ENCODE assay signal across 16 cellular contexts in the genomic region with DNA sequence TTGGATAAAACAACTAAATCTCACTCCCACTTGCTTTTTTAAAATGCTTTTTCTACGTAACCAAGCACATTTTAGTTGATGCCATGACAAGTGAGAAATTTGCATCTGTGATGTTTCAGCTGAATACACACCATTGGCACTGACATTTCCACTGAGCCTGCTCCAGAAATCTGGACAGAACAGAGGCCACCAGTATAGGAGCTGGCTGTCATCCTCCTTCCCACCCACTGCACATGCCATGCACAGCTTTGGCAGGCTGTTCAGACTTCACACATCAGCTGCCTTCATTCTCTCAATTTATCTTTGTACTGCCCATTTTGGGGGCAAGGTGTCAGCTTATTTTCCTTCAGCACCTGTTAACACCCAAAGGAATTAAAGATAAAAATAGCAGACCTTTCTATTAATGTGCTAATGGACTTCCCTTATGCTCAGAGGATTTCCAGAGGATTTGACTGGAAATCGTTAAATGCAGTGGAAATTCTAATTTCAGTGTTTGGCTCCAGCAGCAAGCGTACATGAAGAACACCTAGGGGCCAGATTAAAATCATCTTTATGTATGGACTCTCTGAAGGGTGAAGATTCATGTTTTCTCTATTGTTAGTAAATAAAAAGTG. TPM values are rescaled to one million over a fixed set of nuclear protein-coding genes. Genes with fewer than 3 reads are reported as not detected.
DNase-seq lines count a peak whose midpoint lies in the region; ATAC-seq and TF ChIP-seq lines count a peak whose summit lies in the region.
"Had no signal": no experiment of that assay in that cellular context is flagged by ENCODE, and none has a peak within 500 bp of the region (broad histone marks: within the 10 kb centered on the region; RNA-seq: fewer than 3 reads in every experiment).

No MANE protein-coding gene starts in this region.

- H3K4me1 ChIP-seq in Karpas-422 (ENCODE audit: low read length) = peaks cover 27% of the 10 kb centered on the region
- H3K4me1 ChIP-seq in heart right ventricle = peaks cover 4 to 44% (median 38%) of the 10 kb centered on the region in 9 donors
- no peaks in the 10 kb centered on the region for H3K4me1 ChIP-seq in mesendoderm (ENCODE audit: control insufficient read depth, low read depth, low read length)

- no peak overlapping the region for H3K4ac ChIP-seq in mesendoderm (ENCODE audit: low read depth, low read length)

- no peak overlapping the region for H2BK15ac ChIP-seq in mesendoderm (replicated peaks; ENCODE audit: low read depth)

- no peaks in the 10 kb centered on the region for H3K9me2 ChIP-seq in Karpas-422 (replicated peaks; ENCODE audit: insufficient read depth, low read length)

- POLR2A ChIA-PET in activated CD4-positive, alpha-beta memory T cell treated with anti-CD3 and anti-CD28 coated beads for 36 hours (lab: Charles Lee) = no interaction called here

- H3K79me1 ChIP-seq in mesendoderm (ENCODE audit: low read length) = no peaks in the 10 kb centered on the region

- H3K18ac ChIP-seq in mesendoderm (ENCODE audit: low read length) = no peak overlapping the region

- ATAC-seq in heart right ventricle (peak; percentile 85 to 97 (median 90)), GM18907 (IDR thresholded peaks at IDR 0.05; ENCODE audit: unreplicated experiment) (no peak)
- ATAC-seq: mucosa of descending colon, T-cell had no signal

- CTCF ChIA-PET in activated CD4-positive, alpha-beta memory T cell treated with anti-CD3 and anti-CD28 coated beads for 36 hours (lab: Charles Lee) = no interaction called here

- H3K27ac ChIP-seq in Karpas-422 (ENCODE audit: low read length) (no peak overlapping the region), WERI-Rb-1 (peak overlapping the region; percentile 32; the same call in 1 of the 2 replicates), heart right ventricle (peak overlapping the region in 7 of 10 donors; percentile 30 to 74 (median 53)), mesendoderm (ENCODE audit: low read depth, low read length) (no peak overlapping the region)

- H3K27me3 ChIP-seq in Karpas-422 (ENCODE audit: low read length) = no peaks in the 10 kb centered on the region
- no peaks in the 10 kb centered on the region for H3K27me3 ChIP-seq in WERI-Rb-1 (ENCODE audit: insufficient read depth, low read depth, severe bottlenecking)
- H3K27me3 ChIP-seq in heart right ventricle = no peaks in the 10 kb centered on the region
- H3K27me3 ChIP-seq in mesendoderm (ENCODE audit: insufficient read depth, low read length, poor library complexity) = no peaks in the 10 kb centered on the region
- H3K27me3 ChIP-seq: transverse colon had no signal

- no peak overlapping the region for H3K9ac ChIP-seq in Karpas-422 (ENCODE audit: low read length)
- H3K9ac ChIP-seq in mesendoderm (ENCODE audit: low read length) = no peak overlapping the region

- no peak overlapping the region for H4K5ac ChIP-seq in mesendoderm (ENCODE audit: low read length)

- no peak overlapping the region for H2AK5ac ChIP-seq in mesendoderm (ENCODE audit: low read length)

- intact Hi-C loops in heart right ventricle (cut with DNase I) = no loop called here
- intact Hi-C loops in activated CD4-positive, alpha-beta memory T cell treated with anti-CD3 and anti-CD28 coated beads for 36 hours (cut with micrococcal nuclease) = no loop called here

- no peaks in the 10 kb centered on the region for H4K20me1 ChIP-seq in Karpas-422 (ENCODE audit: insufficient read depth, low read depth, low read length)

- H3K4me3 ChIP-seq in Karpas-422 (ENCODE audit: low read length) (no peak overlapping the region), WERI-Rb-1 (ENCODE audit: low read depth, low read length) (no peak overlapping the region), heart right ventricle (no peak overlapping the region), mesendoderm (ENCODE audit: low read length) (no peak overlapping the region)
- H3K4me3 ChIP-seq: mucosa of descending colon, smooth muscle cell, transverse colon had no signal

- H3K9me3 Mint-ChIP-seq in activated CD4-positive, alpha-beta memory T cell treated with anti-CD3 and anti-CD28 coated beads for 36 hours = no peaks in the 10 kb centered on the region
- H3K9me3 Mint-ChIP-seq: T-cell had no signal

- no peak overlapping the region for H3K56ac ChIP-seq in mesendoderm (ENCODE audit: low read length)

- no peak overlapping the region for H2BK120ac ChIP-seq in mesendoderm (ENCODE audit: low read depth, low read length)

- no peak overlapping the region for H3K4me3 Mint-ChIP-seq in activated CD4-positive, alpha-beta memory T cell treated with anti-CD3 and anti-CD28 coated beads for 36 hours
- H3K4me3 Mint-ChIP-seq: T-cell had no signal

- no peak overlapping the region for H4K8ac ChIP-seq in mesendoderm (ENCODE audit: low read depth, low read length)

- peaks cover 11% of the 10 kb centered on the region for H3K4me1 Mint-ChIP-seq in activated CD4-positive, alpha-beta memory T cell treated with anti-CD3 and anti-CD28 coated beads for 36 hours (ENCODE audit: low read depth)

- DNase-seq in Karpas-422 (no peak), WERI-Rb-1 (peak; percentile 36), heart right ventricle (peak in 1 of 2 donors; percentile 54), pons (ENCODE audit: low spot score) (peak; percentile 74), mesendoderm (no peak), germinal center (ENCODE audit: low spot score) (no peak)
- no peak for DNase-seq in activated CD4-positive, alpha-beta memory T cell treated with anti-CD3 and anti-CD28 coated beads for 36 hours
- DNase-seq: activated gamma-delta T cell treated with Interleukin-2 at 50 U/mL for 16 hours, kidney glomerular epithelial cell, mucosa of descending colon, NCI-H1436 treated with DMSO at 0.1 percent for 48 hours, NCI-H524 treated with DMSO at 0.1 percent for 48 hours, T-cell, transverse colon had no signal

- H3K23ac ChIP-seq in mesendoderm (ENCODE audit: low read length) = no peak overlapping the region

- H3K4me2 ChIP-seq in Karpas-422 (ENCODE audit: low read depth, low read length, poor library complexity, severe bottlenecking) (peak overlapping the region; percentile 8), mesendoderm (ENCODE audit: low read length) (no peak overlapping the region)
- H3K4me2 ChIP-seq: smooth muscle cell had no signal

- no peak overlapping the region for H2AFZ ChIP-seq in Karpas-422 (ENCODE audit: low read length)

- H3K36me3 ChIP-seq in Karpas-422 (ENCODE audit: insufficient read depth, low read length) (0 out of 2 replicates have a peak, but pooled peaks cover 3% of the 10 kb centered on the region), WERI-Rb-1 (no peaks in the 10 kb centered on the region; the same call in none of the 2 replicates), heart right ventricle (peaks cover 0 to 75% (median 0%) of the 10 kb centered on the region in 9 donors), mesendoderm (ENCODE audit: control insufficient read depth, insufficient read depth, low read length) (no peaks in the 10 kb centered on the region)

- H3K27ac Mint-ChIP-seq in activated CD4-positive, alpha-beta memory T cell treated with anti-CD3 and anti-CD28 coated beads for 36 hours = no peak overlapping the region
- H3K27ac Mint-ChIP-seq: T-cell had no signal

- peaks cover 30% of the 10 kb centered on the region for H3K36me3 Mint-ChIP-seq in activated CD4-positive, alpha-beta memory T cell treated with anti-CD3 and anti-CD28 coated beads for 36 hours

- 39 to 43% methylated on average over 3 of the region's 3 CpGs for WGBS in heart right ventricle, 2 donors
- no CpG with 5 or more reads among the region's 3 CpGs for WGBS in mesendoderm (ENCODE audit: extremely low coverage, insufficient coverage, low lambda C conversion rate)

- H3K79me2 ChIP-seq in Karpas-422 (ENCODE audit: low read length) (peaks cover 10% of the 10 kb centered on the region; the same call in 1 of the 2 replicates), mesendoderm (ENCODE audit: control insufficient read depth, insufficient read depth, low read length) (no peaks in the 10 kb centered on the region)

- no peaks in the 10 kb centered on the region for H3K27me3 Mint-ChIP-seq in activated CD4-positive, alpha-beta memory T cell treated with anti-CD3 and anti-CD28 coated beads for 36 hours
- H3K27me3 Mint-ChIP-seq: T-cell had no signal

- no peak for TF ChIP-seq CTCF in WERI-Rb-1 (IDR thresholded peaks at IDR 0.05; ENCODE audit: low read depth, low read length)
- TF ChIP-seq CTCF in heart right ventricle (IDR thresholded peaks at IDR 0.05) = no peak

- no peak overlapping the region for H2BK5ac ChIP-seq in mesendoderm (ENCODE audit: low read length)

- H3K9me3 ChIP-seq in Karpas-422 (ENCODE audit: low read length) = no peaks in the 10 kb centered on the region
- H3K9me3 ChIP-seq in WERI-Rb-1 (ENCODE audit: severe bottlenecking) = no peaks in the 10 kb centered on the region
- H3K9me3 ChIP-seq in heart right ventricle = no peaks in the 10 kb centered on the region
- H3K9me3 ChIP-seq: mucosa of descending colon, transverse colon had no signal

RNA-seq across cellular contexts. Expression of gene PODN, which starts 12.9 kb away (rescaled TPM):
- not detected in 2 replicates for total RNA-seq in Karpas-422 (2014; rRNA removed; shearing (Covaris generic); ENCODE audit: low replicate concordance)
- total RNA-seq in heart right ventricle = 10 to 100 TPM; 11.2 to 27.4 (median 15.4) TPM
- 10 to 100 TPM; 11.4 to 17.3 TPM for polyA plus RNA-seq in heart right ventricle
- polyA plus RNA-seq in mesendoderm (2013, experiment 1 of 2) = not detected
- not detected for polyA plus RNA-seq in mesendoderm (2013, experiment 2 of 2)
- not detected for total RNA-seq in activated CD4-positive, alpha-beta memory T cell treated with anti-CD3 and anti-CD28 coated beads for 36 hours

Comparison
In these comparisons a context has a peak if more than half of its experiments do, and no peak if none do; other contexts are left out.
1. DNase-seq: peak in WERI-Rb-1 (single experiment) and pons (single experiment); none in Karpas-422 (single experiment), mesendoderm (single experiment), germinal center (single experiment) and activated CD4-positive, alpha-beta memory T cell treated with anti-CD3 and anti-CD28 coated beads for 36 hours (single experiment).
2. H3K27ac ChIP-seq: peak in WERI-Rb-1 (single experiment) and heart right ventricle (7 of 10); none in Karpas-422 (single experiment) and mesendoderm (single experiment).
3. RNA of gene PODN, which starts 12.9 kb away (total RNA-seq): 11.2 to 27.4 TPM in heart right ventricle; not detected in Karpas-422 and not detected in activated CD4-positive, alpha-beta memory T cell treated with anti-CD3 and anti-CD28 coated beads for 36 hours; every median in the first group is over 10 times any median in the second.